In genomic region chr10:102583435-102584417, GRCh38 we compare ENCODE assay signal across 8 cellular contexts.
DNase-seq lines count a peak whose midpoint lies in the region; ATAC-seq and TF ChIP-seq lines count a peak whose summit lies in the region.

No MANE protein-coding gene starts in this region.

- no peaks in the 10 kb centered on the region for H3K27me3 Mint-ChIP-seq in activated T-cell treated with anti-CD3 and anti-CD28 coated beads, Interleukin-2, amount 50 U/mL, for 4 hours (ENCODE audit: low read depth)
- no peaks in the 10 kb centered on the region for H3K27me3 Mint-ChIP-seq in nephron (ENCODE audit: low read depth)

- H3K27ac ChIP-seq in Peyer's patch (no peak overlapping the region), fibroblast of lung (ENCODE audit: insufficient read depth, low read length) (no peak overlapping the region)

- ATAC-seq in GM18858 (IDR thresholded peaks at IDR 0.05; ENCODE audit: unreplicated experiment), result peak; percentile 44
- ATAC-seq in activated T-cell treated with anti-CD3 and anti-CD28 coated beads, Interleukin-2, amount 50 U/mL, for 4 hours, result peak; percentile 95 to 98

- CTCF ChIA-PET in AG04449 (lab: Yijun Ruan, JAX), result interaction anchor here (0.6 to 10.0 kb wide), 58 partner anchors 11 to 415 kb away, joined by 3 to 300 read pairs (median 5); partner anchors contain the start of genes ACTR1A, CUEDC2, ELOVL3 and FBXL15

- peaks cover 7% of the 10 kb centered on the region for H3K4me1 Mint-ChIP-seq in activated T-cell treated with anti-CD3 and anti-CD28 coated beads, Interleukin-2, amount 50 U/mL, for 4 hours (ENCODE audit: low read depth)
- peaks cover 54% of the 10 kb centered on the region for H3K4me1 Mint-ChIP-seq in nephron

- peak; percentile 81 for TF ChIP-seq CTCF in AG04449 (IDR thresholded peaks at IDR 0.05; ENCODE audit: insufficient read depth, low read length, missing control alignments)
- TF ChIP-seq CTCF in Peyer's patch (IDR thresholded peaks at IDR 0.05), result peak; percentile 76 to 85 (median 83)
- peak; percentile 83 to 87 for TF ChIP-seq CTCF in fibroblast of lung (conservative IDR thresholded peaks at IDR 0.05 in 1 of 2, IDR thresholded peaks at IDR 0.05 in 1 of 2; ENCODE audit: low read depth in 1 of 2, low read length in 2 of 2)
- TF ChIP-seq CTCF in nephron (IDR thresholded peaks at IDR 0.05; ENCODE audit: unreplicated experiment in 3 of 3), result peak; percentile 77 to 89 (median 83)

- H3K9me3 ChIP-seq in Peyer's patch (no peaks in the 10 kb centered on the region), fibroblast of lung (ENCODE audit: control insufficient read depth, insufficient read depth, low read depth, low read length) (no peaks in the 10 kb centered on the region)

- peak overlapping the region; percentile 87 to 96 (median 91) for H3K27ac Mint-ChIP-seq in nephron

- no peaks in the 10 kb centered on the region for H3K9me3 Mint-ChIP-seq in activated T-cell treated with anti-CD3 and anti-CD28 coated beads, Interleukin-2, amount 50 U/mL, for 4 hours
- H3K9me3 Mint-ChIP-seq in nephron, result no peaks in the 10 kb centered on the region

- H3K4me3 Mint-ChIP-seq in activated T-cell treated with anti-CD3 and anti-CD28 coated beads, Interleukin-2, amount 50 U/mL, for 4 hours, result no peak overlapping the region
- H3K4me3 Mint-ChIP-seq in nephron, result peak overlapping the region in 1 of 3 experiments; percentile 3

- H4K20me1 ChIP-seq in fibroblast of lung (ENCODE audit: control insufficient read depth, extremely low read depth, insufficient read depth, low read length), result no peaks in the 10 kb centered on the region

- no peaks in the 10 kb centered on the region for H3K36me3 Mint-ChIP-seq in activated T-cell treated with anti-CD3 and anti-CD28 coated beads, Interleukin-2, amount 50 U/mL, for 4 hours (ENCODE audit: insufficient read depth)
- peaks cover 5% of the 10 kb centered on the region for H3K36me3 Mint-ChIP-seq in nephron (ENCODE audit: low read depth)

- POLR2A ChIA-PET in AG04449 (lab: Yijun Ruan, JAX), result interaction anchor here (1.0 to 1.3 kb wide), 2 partner anchors 17 to 79 kb away, joined by 3 to 8 read pairs; partner anchors contain the start of gene SUFU

- H3K36me3 ChIP-seq in Peyer's patch, result no peaks in the 10 kb centered on the region
- H3K36me3 ChIP-seq in fibroblast of lung (ENCODE audit: control insufficient read depth, insufficient read depth, low read length), result no peaks in the 10 kb centered on the region

- H3K27me3 ChIP-seq in Peyer's patch (no peaks in the 10 kb centered on the region), fibroblast of lung (ENCODE audit: control insufficient read depth, insufficient read depth, low read length) (no peaks in the 10 kb centered on the region)

- no peak overlapping the region for H3K4me2 ChIP-seq in fibroblast of lung (ENCODE audit: extremely low read depth, insufficient read depth, low read length)

- H3K4me1 ChIP-seq in Peyer's patch (peaks cover 0 to 17% (median 0%) of the 10 kb centered on the region in 4 donors), fibroblast of lung (ENCODE audit: control insufficient read depth, extremely low read depth, insufficient read depth, low read length) (peaks cover 7% of the 10 kb centered on the region)

- DNase-seq in AG04449 (ENCODE audit: low read depth, low spot score) (peak; percentile 49), Peyer's patch (peak; percentile 82 to 94 (median 87)), fibroblast of lung (ENCODE audit: low read depth in 2 of 2) (peak; percentile 74 to 93)
- DNase-seq in Jurkat, Clone E6-1 (ENCODE audit: low read depth, low spot score), result peak; percentile 83
- peak; percentile 81 for DNase-seq in activated T-cell treated with anti-CD3 and anti-CD28 coated beads, Interleukin-2, amount 50 U/mL, for 4 hours
- DNase-seq in stimulated activated naive CD4-positive, alpha-beta T cell (lab: John Stamatoyannopoulos, UW), result peak; percentile 47 to 81 (median 69)

- no peak overlapping the region for H3K9ac ChIP-seq in fibroblast of lung (ENCODE audit: insufficient read depth, low read length)

- H3K4me3 ChIP-seq in AG04449 (ENCODE audit: low read depth, low read length) (no peak overlapping the region), Peyer's patch (no peak overlapping the region), fibroblast of lung (replicated peaks in 1 of 4; ENCODE audit: control extremely low read depth in 1 of 4, insufficient read depth in 1 of 4, low read depth in 3 of 4, low read length in 4 of 4) (no peak overlapping the region)
- H3K4me3 ChIP-seq in Jurkat, Clone E6-1 (ENCODE audit: low read length), result no peak overlapping the region

- no peak for TF ChIP-seq POLR2A in Peyer's patch (IDR thresholded peaks at IDR 0.05)

- peak overlapping the region; percentile 47 for H2AFZ ChIP-seq in fibroblast of lung (ENCODE audit: low read length)

- no peaks in the 10 kb centered on the region for H3K79me2 ChIP-seq in fibroblast of lung (ENCODE audit: control insufficient read depth, insufficient read depth, low read length)
